16 cellular contexts compared by ENCODE assay signal in genomic region chr9:70012569-70012968, GRCh38. TPM values are rescaled to one million over a fixed set of nuclear protein-coding genes. Genes with fewer than 3 reads are reported as not detected.
DNase-seq lines count a peak whose midpoint lies in the region; ATAC-seq, FAIRE-seq and TF ChIP-seq lines count a peak whose summit lies in the region.
"Had no signal": no experiment of that assay in that cellular context is flagged by ENCODE, and none has a peak within 500 bp of the region (broad histone marks: within the 10 kb centered on the region; RNA-seq: fewer than 3 reads in every experiment).

No MANE protein-coding gene starts in this region.

- no TSS peak for BruUV-seq in IMR-90 (replicated peaks; lab: Mats Ljungman, UMichigan)

- no peak overlapping the region for H3K56ac ChIP-seq in IMR-90 (ENCODE audit: extremely low read depth, insufficient read depth, low read length)

- H3K4me3 ChIP-seq in SK-N-SH (ENCODE audit: low read depth in 2 of 2, low read length in 1 of 2) (no peak overlapping the region), IMR-90 (ENCODE audit: insufficient read depth, low read depth, low read length) (no peak overlapping the region), astrocyte (ENCODE audit: insufficient read depth, low read depth, low read length) (no peak overlapping the region), testis (no peak overlapping the region), brain microvascular endothelial cell (ENCODE audit: low read depth, low read length) (no peak overlapping the region)

- ATAC-seq in SK-N-SH treated with all-trans-retinoic acid at 6 μM for 48 hours (peak; percentile 58; the same call in 2 of the 3 replicates), IMR-90 (ENCODE audit: low read depth) (no peak)

- peaks cover 4 to 11% of the 10 kb centered on the region in 2 experiments; a peak in 1 of 4 replicates for H3K4me1 ChIP-seq in SK-N-SH (ENCODE audit: control insufficient read depth in 1 of 2, insufficient read depth in 2 of 2, low read depth in 1 of 2, low read length in 1 of 2)
- peaks cover 8% of the 10 kb centered on the region for H3K4me1 ChIP-seq in IMR-90 (ENCODE audit: control insufficient read depth, insufficient read depth, low read length)
- peaks cover 3% of the 10 kb centered on the region for H3K4me1 ChIP-seq in astrocyte (ENCODE audit: insufficient read depth, low read length)
- H3K4me1 ChIP-seq in testis, result peaks cover 3% of the 10 kb centered on the region

- H4K91ac ChIP-seq in IMR-90 (ENCODE audit: insufficient read depth, low read depth, low read length), result no peak overlapping the region

- H2BK5ac ChIP-seq in IMR-90 (ENCODE audit: low read depth, low read length, poor library complexity, severe bottlenecking), result no peak overlapping the region

- CTCF ChIA-PET in SK-N-SH (lab: Yijun Ruan, JAX), result interaction anchor here (2.6 kb wide), 1 partner anchor 101 kb away, joined by 7 read pairs; no protein-coding TSS in a partner anchor
- CTCF ChIA-PET in IMR-90 (lab: Yijun Ruan, JAX), result no interaction called here

- no peak for FAIRE-seq in astrocyte (lab: Jason Lieb, UNC)

- H3K79me2 ChIP-seq in SK-N-SH (ENCODE audit: insufficient read depth), result no peaks in the 10 kb centered on the region
- no peaks in the 10 kb centered on the region for H3K79me2 ChIP-seq in astrocyte (ENCODE audit: insufficient read depth, low read length)

- 92% methylated on average over 1 of the region's 1 CpG for whole genome bisulfite sequencing in SK-N-SH (ENCODE audit: low lambda C conversion rate)
- WGBS in IMR-90 (ENCODE audit: extremely low coverage in 2 of 2, insufficient read length in 1 of 2), 2 experiments, result no CpG with 5 or more reads among the region's 1 CpG
- WGBS in testis, 2 donors, result 31 to 54% methylated on average over 1 of the region's 1 CpG

- no peaks in the 10 kb centered on the region for H3K9me3 Mint-ChIP-seq in astrocyte (ENCODE audit: unreplicated experiment)
- H3K9me3 Mint-ChIP-seq: CD14-positive monocyte had no signal

- no peaks in the 10 kb centered on the region for H3K36me3 Mint-ChIP-seq in astrocyte (ENCODE audit: low read depth, unreplicated experiment)
- H3K36me3 Mint-ChIP-seq: CD14-positive monocyte had no signal

- H3K4ac ChIP-seq in IMR-90 (ENCODE audit: low read depth, low read length), result 0 out of 2 replicates have a peak overlapping the region, but pooled peaks have one; percentile 29

- 0 out of 2 replicates have a peak, but pooled peaks cover 6% of the 10 kb centered on the region for H3K9me1 ChIP-seq in IMR-90 (ENCODE audit: insufficient read depth, low read length)

- H2AFZ ChIP-seq in SK-N-SH (ENCODE audit: low read depth) (no peak overlapping the region), IMR-90 (replicated peaks; ENCODE audit: low read length, poor library complexity) (no peak overlapping the region), astrocyte (ENCODE audit: low read depth, low read length) (no peak overlapping the region)

- H3K9me3 ChIP-seq in SK-N-SH (no peaks in the 10 kb centered on the region), IMR-90 (ENCODE audit: control insufficient read depth, insufficient read depth, low read length) (no peaks in the 10 kb centered on the region), astrocyte (ENCODE audit: insufficient read depth, low read depth, low read length) (no peaks in the 10 kb centered on the region), testis (no peaks in the 10 kb centered on the region)

- H3K9ac ChIP-seq in SK-N-SH, result no peak overlapping the region
- no peak overlapping the region for H3K9ac ChIP-seq in IMR-90 (ENCODE audit: low read depth, low read length)
- H3K9ac ChIP-seq in astrocyte (ENCODE audit: low read length), result no peak overlapping the region

- no peak overlapping the region for H4K5ac ChIP-seq in IMR-90 (ENCODE audit: low read depth, low read length)

- H2AK5ac ChIP-seq in IMR-90 (ENCODE audit: low read depth, low read length), result no peak overlapping the region; the same call in 1 of the 2 replicates

- DNase-seq in SK-N-SH (no peak), IMR-90 (no peak), astrocyte (ENCODE audit: low read depth) (no peak), testis (peak; percentile 33), dedifferentiated amniotic fluid mesenchymal stem cell (ENCODE audit: extremely low spot score) (no peak), mucosa of gallbladder (ENCODE audit: low spot score) (no peak), brain microvascular endothelial cell (no peak)
- DNase-seq: AML-193, COR-L47, NCI-H1694, NCI-H2107, NCI-H226, NCI-H526, RPMI8226 had no signal

- H4K8ac ChIP-seq in IMR-90 (ENCODE audit: low read depth in 2 of 2, low read length in 2 of 2), result no peak overlapping the region

- dilution Hi-C loops in IMR-90 (cut with HindIII; ENCODE audit: low sequenced_read_pairs, unreplicated experiment), result no loop called here

- H3K14ac ChIP-seq in IMR-90 (replicated peaks; ENCODE audit: low read depth, low read length), result no peak overlapping the region; the same call in 1 of the 2 replicates

- H3K27ac ChIP-seq in SK-N-SH (ENCODE audit: low read depth in 2 of 2, low read length in 1 of 2), result no peak overlapping the region
- H3K27ac ChIP-seq in IMR-90 (ENCODE audit: insufficient read depth, low read length), result no peak overlapping the region
- H3K27ac ChIP-seq in astrocyte (ENCODE audit: low read depth, low read length), result no peak overlapping the region
- H3K27ac ChIP-seq in testis, result peak overlapping the region in 1 of 2 donors; percentile 68
- no peak overlapping the region for H3K27ac ChIP-seq in brain microvascular endothelial cell

- H3K36me3 ChIP-seq in SK-N-SH (replicated peaks in 1 of 2; ENCODE audit: control insufficient read depth in 1 of 2, insufficient read depth in 2 of 2, low read length in 1 of 2) (no peaks in the 10 kb centered on the region), IMR-90 (ENCODE audit: control insufficient read depth, insufficient read depth, low read length) (no peaks in the 10 kb centered on the region), astrocyte (ENCODE audit: insufficient read depth, low read length) (no peaks in the 10 kb centered on the region), testis (ENCODE audit: low read depth, missing control alignments) (no peaks in the 10 kb centered on the region), brain microvascular endothelial cell (replicated peaks) (no peaks in the 10 kb centered on the region)

- H3K79me1 ChIP-seq in IMR-90 (ENCODE audit: low read depth in 1 of 2, low read length in 2 of 2), result no peaks in the 10 kb centered on the region

- no peak overlapping the region for H3K18ac ChIP-seq in IMR-90 (ENCODE audit: low read depth, low read length)

- H3K4me3 Mint-ChIP-seq in astrocyte (ENCODE audit: unreplicated experiment), result no peak overlapping the region
- H3K4me3 Mint-ChIP-seq: CD14-positive monocyte had no signal

- no peaks in the 10 kb centered on the region for H3K27me3 ChIP-seq in SK-N-SH (ENCODE audit: insufficient read depth)
- H3K27me3 ChIP-seq in IMR-90 (ENCODE audit: control insufficient read depth, insufficient read depth, low read length), result no peaks in the 10 kb centered on the region
- no peaks in the 10 kb centered on the region for H3K27me3 ChIP-seq in astrocyte (ENCODE audit: insufficient read depth, low read length)
- no peaks in the 10 kb centered on the region for H3K27me3 ChIP-seq in testis
- H3K27me3 ChIP-seq in brain microvascular endothelial cell (replicated peaks), result no peaks in the 10 kb centered on the region

- TF ChIP-seq CTCF in SK-N-SH (IDR thresholded peaks at IDR 0.05) (no peak), IMR-90 (conservative IDR thresholded peaks at IDR 0.05; ENCODE audit: low read depth, low read length) (no peak), astrocyte (IDR thresholded peaks at IDR 0.05; ENCODE audit: insufficient read depth, low read depth, low read length) (no peak), testis (IDR thresholded peaks at IDR 0.05) (no peak), brain microvascular endothelial cell (IDR thresholded peaks at IDR 0.05; ENCODE audit: low read depth, low read length, missing control alignments) (no peak)

- no peak overlapping the region for H3K23ac ChIP-seq in IMR-90 (ENCODE audit: low read depth, low read length)

- no peak for TF ChIP-seq RAD21 in SK-N-SH (IDR thresholded peaks at IDR 0.05; ENCODE audit: low read length)
- no peak for TF ChIP-seq RAD21 in IMR-90 (IDR thresholded peaks at IDR 0.05; ENCODE audit: low read length)

- no peak overlapping the region for H2AK9ac ChIP-seq in IMR-90 (replicated peaks; ENCODE audit: low read depth, low read length, poor library complexity)

- TF ChIP-seq POLR2A in IMR-90 (IDR thresholded peaks at IDR 0.05; ENCODE audit: low read depth, low read length) (no peak), testis (IDR thresholded peaks at IDR 0.05) (no peak)

- no peaks in the 10 kb centered on the region for H3K27me3 Mint-ChIP-seq in astrocyte (ENCODE audit: low read depth, unreplicated experiment)

- POLR2A ChIA-PET in SK-N-SH (lab: Yijun Ruan, JAX), result no interaction called here
- POLR2A ChIA-PET in IMR-90 (lab: Charles Lee; ENCODE audit: unreplicated experiment), result no interaction called here

- H2BK20ac ChIP-seq in IMR-90 (ENCODE audit: low read depth, low read length), result no peak overlapping the region

- no peak overlapping the region for H2BK120ac ChIP-seq in IMR-90 (ENCODE audit: low read depth, low read length)

- H3K4me1 Mint-ChIP-seq in astrocyte (ENCODE audit: low read depth, unreplicated experiment), result peaks cover 15% of the 10 kb centered on the region
- H3K4me1 Mint-ChIP-seq: CD14-positive monocyte had no signal

- H4K20me1 ChIP-seq in SK-N-SH (ENCODE audit: insufficient read depth) (no peaks in the 10 kb centered on the region), IMR-90 (ENCODE audit: insufficient read depth, low read length) (no peaks in the 10 kb centered on the region), astrocyte (ENCODE audit: insufficient read depth, low read length) (no peaks in the 10 kb centered on the region)

- in situ Hi-C loops in IMR-90 (cut with MboI; ENCODE audit: low sequenced_read_pairs) (no loop called here), brain microvascular endothelial cell (cut with HindIII; ENCODE audit: low pct_ligation_motif_present, low sequenced_read_pairs) (no loop called here)

- no peak for TF ChIP-seq EP300 in SK-N-SH (IDR thresholded peaks at IDR 0.05; ENCODE audit: borderline replicate concordance in 1 of 2, low read depth in 1 of 2, low read length in 1 of 2)

- intact Hi-C loops in IMR-90 (cut with micrococcal nuclease) (no loop called here), testis (cut with DNase I; ENCODE audit: low total_unique reads) (no loop called here)

- no peak overlapping the region for H3K4me2 ChIP-seq in SK-N-SH
- H3K4me2 ChIP-seq in IMR-90 (ENCODE audit: low read depth, low read length), result no peak overlapping the region; the same call in 1 of the 2 replicates
- no peak overlapping the region for H3K4me2 ChIP-seq in astrocyte (ENCODE audit: low read length)

- peak overlapping the region; percentile 54 for H3K27ac Mint-ChIP-seq in astrocyte (ENCODE audit: unreplicated experiment)
- H3K27ac Mint-ChIP-seq: CD14-positive monocyte had no signal

- no peaks in the 10 kb centered on the region for H3K9me2 ChIP-seq in SK-N-SH

- H2BK15ac ChIP-seq in IMR-90 (ENCODE audit: low read depth, low read length), result no peak overlapping the region

- no peaks in the 10 kb centered on the region for H3F3A ChIP-seq in SK-N-SH (replicated peaks; ENCODE audit: insufficient read depth)

RNA-seq across cellular contexts. Expression of gene MAMDC2, which starts 31.1 kb away (rescaled TPM):
- not detected in 2 replicates for polyA plus RNA-seq in SK-N-SH (2012; rRNA removed)
- under 0.01 TPM in 2 replicates for polyA plus RNA-seq in SK-N-SH (2012; cell fraction: cytosol; rRNA removed)
- polyA plus RNA-seq in SK-N-SH (2012; cell fraction: nucleus; rRNA removed), result 0.01 TPM in 1 of 2 replicates, not detected in the other
- total RNA-seq in IMR-90 (2012; rRNA removed), result 5.0 and 5.6 TPM in 2 replicates
- polyA plus RNA-seq in IMR-90 (2012; rRNA removed), result 5.0 and 5.2 TPM in 2 replicates
- polyA plus RNA-seq in IMR-90 (2012; cell fraction: cytosol; rRNA removed), result 1.2 and 2.8 TPM in 2 replicates
- polyA plus RNA-seq in IMR-90 (2012; cell fraction: nucleus; rRNA removed; ENCODE audit: low replicate concordance), result 1.3 and 3.5 TPM in 2 replicates
- total RNA-seq in astrocyte, result 135 and 211 TPM in 2 replicates
- 10 to 100 TPM; 13.7 to 28.3 TPM for total RNA-seq in testis
- 15.1 TPM for polyA plus RNA-seq in testis (ENCODE audit: insufficient read depth, low read depth, low replicate concordance)
- 38.9 TPM for total RNA-seq in mucosa of gallbladder
